In the genomic region with DNA sequence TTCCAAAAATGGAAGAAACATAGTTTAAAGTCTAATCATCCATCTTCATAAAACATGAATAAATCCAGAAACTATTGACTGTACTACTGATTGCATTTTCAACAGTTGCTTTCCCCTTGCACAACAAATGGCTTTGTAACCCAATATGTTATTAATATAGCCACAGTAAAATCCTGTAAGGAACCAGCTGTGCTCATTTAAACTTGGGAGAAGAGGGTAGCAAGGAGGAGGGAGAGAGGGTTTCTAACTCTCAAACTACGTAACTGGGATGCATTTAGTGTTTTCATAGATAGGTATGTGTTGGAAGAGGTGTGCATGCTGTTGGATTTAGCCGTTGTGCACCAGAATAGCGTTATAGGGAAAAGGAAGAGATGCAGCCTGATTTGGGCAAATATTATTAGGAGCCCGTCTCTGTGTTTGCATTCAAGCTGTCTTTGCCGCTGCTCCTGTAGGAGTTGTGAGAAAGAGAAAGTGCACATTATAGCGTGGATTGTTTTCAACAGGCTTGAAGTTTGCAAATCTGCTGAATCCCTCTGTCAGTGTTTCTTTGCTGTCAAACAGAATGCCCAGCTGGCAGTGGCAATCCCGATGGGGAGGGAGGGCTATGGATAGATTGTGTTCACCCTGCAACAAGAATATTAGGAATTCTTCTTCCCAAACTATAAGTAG, we compare ENCODE assay signal across 24 cellular contexts. TPM values are rescaled to one million over a fixed set of nuclear protein-coding genes. Genes with fewer than 3 reads are reported as not detected.
A peak's percentile ranks its signal among the peaks of the same experiment; 100 is the strongest.
DNase-seq lines count a peak whose midpoint lies in the region; TF ChIP-seq lines count a peak whose summit lies in the region.
"Had no signal": no experiment of that assay in that cellular context is flagged by ENCODE, and none has a peak within 500 bp of the region (broad histone marks: within the 10 kb centered on the region; RNA-seq: fewer than 3 reads in every experiment).

No MANE protein-coding gene starts in this region.

- peak; percentile 79 for DNase-seq in NCI-H2171 treated with DMSO at 0.1 percent for 48 hours (lab: John Stamatoyannopoulos, UW)
- DNase-seq in myocyte (ENCODE audit: low read depth): peak; percentile 76
- DNase-seq in epidermal melanocyte (ENCODE audit: insufficient read length, low spot score): no peak
- no peak for DNase-seq in esophagus muscularis mucosa (ENCODE audit: extremely low spot score)
- no peak for DNase-seq in activated CD4-positive, alpha-beta T cell treated with anti-CD3 and anti-CD28 coated beads, Interleukin-2, amount 50 U/mL, for 1 hour
- DNase-seq: activated CD4-positive, alpha-beta T cell treated with anti-CD3 and anti-CD28 coated beads, Interleukin-2, amount 50 U/mL, for 4 hours; activated CD8-positive, alpha-beta memory T cell treated with anti-CD3 and anti-CD28 coated beads, Interleukin-2, amount 50 U/mL, for 4 hours; activated naive CD8-positive, alpha-beta T cell treated with anti-CD3 and anti-CD28 coated beads, Interleukin-2, amount 10 ng/mL, durations not matched to agents 7 days and 5 days; CD4-positive, alpha-beta memory T cell; HCEC 1CT; immature natural killer cell; left ventricle myocardium inferior; NCI-H187 treated with DMSO at 0.1 percent for 48 hours; NCI-H2227 treated with DMSO at 0.1 percent for 48 hours; sigmoid colon; SK-N-SH; stimulated activated CD4-positive, alpha-beta T cell treated with anti-CD3 and anti-CD28 coated beads, Interleukin-2, amount 100 ng/mL, for 24 hours; stimulated activated naive B cell treated with anti-CD40 and anti-IgM and Interleukin-4, amounts not matched to agents 10 μg/mL and 1 μg/mL and 100 μg/mL, for 72 hours; thyroid gland had no signal

- no peaks in the 10 kb centered on the region for H3K4me1 ChIP-seq in esophagus muscularis mucosa
- H3K4me1 ChIP-seq: left ventricle myocardium inferior, sigmoid colon, thyroid gland had no signal

- H3F3A ChIP-seq in SU-DHL-6 (ENCODE audit: insufficient read depth): peaks cover 36% of the 10 kb centered on the region

- no peak for TF ChIP-seq EP300 in esophagus muscularis mucosa (IDR thresholded peaks at IDR 0.05)

- H3K4me3 ChIP-seq in SU-DHL-6 (ENCODE audit: insufficient read depth, low read length, poor library complexity, severe bottlenecking): peak overlapping the region; percentile 48
- no peak overlapping the region for H3K4me3 ChIP-seq in esophagus muscularis mucosa
- H3K4me3 ChIP-seq: coronary artery, left ventricle myocardium inferior, sigmoid colon, thyroid gland had no signal

- TF ChIP-seq CTCF in SU-DHL-6 (IDR thresholded peaks at IDR 0.05; ENCODE audit: insufficient read depth, low read length, poor library complexity, severe bottlenecking): no peak
- no peak for TF ChIP-seq CTCF in esophagus muscularis mucosa (IDR thresholded peaks at IDR 0.05)

- H3K9ac ChIP-seq in SU-DHL-6 (ENCODE audit: low read length): peak overlapping the region; percentile 58
- H3K9ac ChIP-seq: SK-N-SH had no signal

- H3K36me3 ChIP-seq in SU-DHL-6 (ENCODE audit: low read length): no peaks in the 10 kb centered on the region
- no peaks in the 10 kb centered on the region for H3K36me3 ChIP-seq in esophagus muscularis mucosa
- H3K36me3 ChIP-seq: left ventricle myocardium inferior, sigmoid colon, thyroid gland had no signal

- WGBS in esophagus muscularis mucosa: 51% methylated on average over 7 of the region's 7 CpGs

- H3K27me3 ChIP-seq in SU-DHL-6 (ENCODE audit: low read length): no peaks in the 10 kb centered on the region
- no peaks in the 10 kb centered on the region for H3K27me3 ChIP-seq in esophagus muscularis mucosa
- H3K27me3 ChIP-seq: sigmoid colon, thyroid gland had no signal

- no peaks in the 10 kb centered on the region for H4K20me1 ChIP-seq in SU-DHL-6 (ENCODE audit: low read depth, low read length)

- TF ChIP-seq POLR2A in esophagus muscularis mucosa (IDR thresholded peaks at IDR 0.05; ENCODE audit: low read depth): no peak

- H3K4me2 ChIP-seq in SU-DHL-6 (ENCODE audit: low read depth, low read length, poor library complexity, severe bottlenecking): peak overlapping the region; percentile 84
- H3K4me2 ChIP-seq: SK-N-SH had no signal

- H3K27ac ChIP-seq in SU-DHL-6 (ENCODE audit: low read depth, low read length) (peak overlapping the region; percentile 99), temporal lobe (ENCODE audit: low read depth, low read length) (peak overlapping the region; percentile 53), esophagus muscularis mucosa (replicated peaks in 1 of 4) (no peak overlapping the region)
- H3K27ac ChIP-seq: coronary artery, left ventricle myocardium inferior, sigmoid colon, thyroid gland had no signal

- peak overlapping the region; percentile 17 for H2AFZ ChIP-seq in SU-DHL-6 (ENCODE audit: low read depth, low read length, severe bottlenecking)

- H3K9me3 ChIP-seq in SU-DHL-6 (ENCODE audit: insufficient read depth, low read length) (no peaks in the 10 kb centered on the region), esophagus muscularis mucosa (no peaks in the 10 kb centered on the region)
- H3K9me3 ChIP-seq: left ventricle myocardium inferior, sigmoid colon, SK-N-SH, thyroid gland had no signal

- no peaks in the 10 kb centered on the region for H3K9me2 ChIP-seq in SU-DHL-6 (replicated peaks; ENCODE audit: insufficient read depth, low read length)
- H3K9me2 ChIP-seq: SK-N-SH had no signal

- intact Hi-C loops in esophagus muscularis mucosa (cut with DNase I): no loop called here

- peaks cover 38% of the 10 kb centered on the region for H3K79me2 ChIP-seq in SU-DHL-6 (ENCODE audit: insufficient read depth, low read length)

RNA-seq across cellular contexts. Expression of gene ARPP21, which starts 39.4 kb away (rescaled TPM):
- total RNA-seq in myocyte (299 and 379 TPM in 2 replicates), temporal lobe (224 TPM), esophagus muscularis mucosa (under 1 TPM in 3 of 4 donors, not detected in 1; under 0.01 to 0.33 (median 0.13) TPM)
- polyA plus RNA-seq in myocyte (2012): 230 TPM
- total RNA-seq: activated naive CD8-positive, alpha-beta T cell treated with anti-CD3 and anti-CD28 coated beads, Interleukin-2, amount 10 ng/mL, durations not matched to agents 7 days and 5 days; CD4-positive, alpha-beta memory T cell; left ventricle myocardium inferior; natural killer cell treated with Interleukin-12 subunit alpha and Interleukin-12 subunit beta and Interleukin-15 and Interleukin-18, amount 100 ng/mL, for 72 hours; T-helper 2 cell treated with Interferon-gamma antibody and Interleukin-4, amounts not matched to agents 100 ng/mL and 5 ng/mL, for 36 hours; thyroid gland had no signal
- polyA plus RNA-seq: CD4-positive, alpha-beta memory T cell; immature natural killer cell had no signal

Comparison
In these comparisons a context has a peak if more than half of its experiments do, and no peak if none do; other contexts are left out.
1. DNase-seq: peak in NCI-H2171 treated with DMSO at 0.1 percent for 48 hours (single experiment) and myocyte (single experiment); none in epidermal melanocyte (single experiment), esophagus muscularis mucosa (single experiment) and activated CD4-positive, alpha-beta T cell treated with anti-CD3 and anti-CD28 coated beads, Interleukin-2, amount 50 U/mL, for 1 hour (single experiment).
2. H3K27ac ChIP-seq: peak in SU-DHL-6 (single experiment) and temporal lobe (single experiment); none in esophagus muscularis mucosa (0 of 4).
3. RNA of gene ARPP21, which starts 39.4 kb away (total RNA-seq): 299 to 379 TPM in myocyte and 224 TPM in temporal lobe (single experiment); under 0.01 to 0.33 TPM in esophagus muscularis mucosa; every median in the first group is over 100 times any median in the second.